Comparison of ENCODE assay signal across 9 cellular contexts in the genomic region with DNA sequence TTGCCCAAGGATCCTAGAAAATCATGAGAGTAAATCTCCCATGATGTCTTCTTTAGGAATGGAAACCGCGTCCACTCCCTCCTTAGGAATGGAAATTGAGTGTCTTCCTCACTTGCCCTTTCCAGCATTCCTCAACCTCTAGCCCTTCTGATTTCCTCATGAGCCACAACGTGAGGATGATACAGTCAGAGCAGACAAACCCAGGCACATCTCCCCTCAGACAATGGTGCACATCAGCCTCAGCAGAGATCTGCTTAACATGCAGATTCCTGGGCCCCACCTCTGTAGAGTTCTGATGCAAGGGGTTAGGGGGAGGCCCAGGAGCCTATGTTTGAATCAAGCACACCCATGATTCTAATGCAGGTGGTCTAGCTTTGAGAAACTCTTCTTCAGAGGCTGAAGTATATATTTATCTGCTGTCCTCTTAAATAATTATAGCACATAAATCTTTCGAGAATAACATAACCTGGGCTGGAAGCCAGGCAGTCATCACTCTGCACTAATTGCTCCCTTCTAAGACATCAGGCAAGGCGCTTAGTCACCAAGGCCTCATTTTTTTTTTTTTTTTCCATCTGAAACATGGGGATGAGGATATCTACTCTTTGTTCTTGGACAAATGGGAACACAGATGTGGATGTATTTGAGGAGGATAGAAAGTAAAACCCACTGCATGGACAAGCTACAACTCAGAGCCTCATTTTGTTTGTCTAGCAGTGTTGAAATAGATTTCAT.
A peak's percentile ranks its signal among the peaks of the same experiment; 100 is the strongest.
DNase-seq lines count a peak whose midpoint lies in the region; ATAC-seq, FAIRE-seq and TF ChIP-seq lines count a peak whose summit lies in the region.
"Had no signal": no experiment of that assay in that cellular context is flagged by ENCODE, and none has a peak within 500 bp of the region (broad histone marks: within the 10 kb centered on the region; RNA-seq: fewer than 3 reads in every experiment).

No MANE protein-coding gene starts in this region.

- H3K27ac Mint-ChIP-seq in endodermal cell, result no peak overlapping the region

- H3K9ac ChIP-seq in endodermal cell (ENCODE audit: extremely low read depth, low read length, poor library complexity, severe bottlenecking), result no peak overlapping the region

- intact Hi-C loops in pancreas (cut with DNase I), result no loop called here
- intact Hi-C loops in posterior vena cava (cut with DNase I), result no loop called here

- WGBS in endodermal cell (ENCODE audit: insufficient coverage in 1 of 2, insufficient read length in 1 of 2), 2 experiments, result 89% methylated on average over 4 to 5 of the region's 5 CpGs
- 79 to 82% methylated on average over 5 of the region's 5 CpGs for WGBS in pancreas, 2 donors

- no peak overlapping the region for H3K27ac ChIP-seq in endodermal cell (ENCODE audit: low read depth, low read length)
- H3K27ac ChIP-seq in pancreas, result no peak overlapping the region

- peaks cover 6% of the 10 kb centered on the region for H3K36me3 ChIP-seq in endodermal cell (ENCODE audit: control insufficient read depth, insufficient read depth, low read length)
- peaks cover 0 to 7% (median 5%) of the 10 kb centered on the region in 3 donors for H3K36me3 ChIP-seq in pancreas

- in situ Hi-C loops in GM13977 (cut with MboI; ENCODE audit: low pct_unique_long_range_greater_than_20kb, low sequenced_read_pairs, unreplicated experiment), result no loop called here

- no peak for FAIRE-seq in pancreas (lab: Jason Lieb, UNC)
- FAIRE-seq in GM19239 (lab: Jason Lieb, UNC), result no peak

- H3K9me3 Mint-ChIP-seq in endodermal cell, result no peaks in the 10 kb centered on the region

- peaks cover 7% of the 10 kb centered on the region for H3K4me1 ChIP-seq in endodermal cell (ENCODE audit: control insufficient read depth, insufficient read depth, low read length)
- H3K4me1 ChIP-seq in pancreas, result no peaks in the 10 kb centered on the region

- peaks cover 26% of the 10 kb centered on the region for H3K36me3 Mint-ChIP-seq in endodermal cell (ENCODE audit: low read depth)

- H3K27me3 ChIP-seq in endodermal cell (ENCODE audit: control insufficient read depth, insufficient read depth, low read length, poor library complexity, severe bottlenecking) (no peaks in the 10 kb centered on the region), pancreas (no peaks in the 10 kb centered on the region)

- H3K4me1 Mint-ChIP-seq in endodermal cell, result peaks cover 2% of the 10 kb centered on the region

- H3K9me3 ChIP-seq in endodermal cell (ENCODE audit: control insufficient read depth, low read length) (no peaks in the 10 kb centered on the region), pancreas (no peaks in the 10 kb centered on the region)

- DNase-seq in GM04504 (ENCODE audit: low read depth) (peak; percentile 64), NCI-H69 (lab: John Stamatoyannopoulos, UW) (peak; percentile 92), endodermal cell (peak; percentile 7), pancreas (no peak), posterior vena cava (ENCODE audit: low spot score) (no peak), GM13977 (ENCODE audit: low spot score) (no peak), GM19239 (ENCODE audit: insufficient read length, low spot score) (no peak), CD1c-positive myeloid dendritic cell (ENCODE audit: extremely low spot score) (no peak)
- DNase-seq: NCI-H2029 had no signal

- H3K4me3 Mint-ChIP-seq in endodermal cell, result no peak overlapping the region

- peak in 3 of 4 donors; percentile 28 to 52 (median 49) for ATAC-seq in pancreas

- TF ChIP-seq CTCF in endodermal cell (conservative IDR thresholded peaks at IDR 0.05), result no peak
- TF ChIP-seq CTCF in pancreas (IDR thresholded peaks at IDR 0.05), result no peak
- TF ChIP-seq CTCF in GM13977 (IDR thresholded peaks at IDR 0.05; ENCODE audit: extremely low read depth, insufficient read depth, missing control alignments), result no peak

- no peaks in the 10 kb centered on the region for H3K27me3 Mint-ChIP-seq in endodermal cell (ENCODE audit: insufficient read depth)

- H3K4me3 ChIP-seq in endodermal cell (ENCODE audit: low read length), result no peak overlapping the region
- no peak overlapping the region for H3K4me3 ChIP-seq in pancreas

Comparison
In these comparisons a context has a peak if more than half of its experiments do, and no peak if none do; other contexts are left out.
1. DNase-seq: peak in GM04504 (single experiment), NCI-H69 (single experiment) and endodermal cell (single experiment); none in pancreas (0 of 6), posterior vena cava (single experiment), GM13977 (single experiment), GM19239 (single experiment) and CD1c-positive myeloid dendritic cell (single experiment).